Comparison of ENCODE assay signal across 8 cellular contexts in the genomic region with DNA sequence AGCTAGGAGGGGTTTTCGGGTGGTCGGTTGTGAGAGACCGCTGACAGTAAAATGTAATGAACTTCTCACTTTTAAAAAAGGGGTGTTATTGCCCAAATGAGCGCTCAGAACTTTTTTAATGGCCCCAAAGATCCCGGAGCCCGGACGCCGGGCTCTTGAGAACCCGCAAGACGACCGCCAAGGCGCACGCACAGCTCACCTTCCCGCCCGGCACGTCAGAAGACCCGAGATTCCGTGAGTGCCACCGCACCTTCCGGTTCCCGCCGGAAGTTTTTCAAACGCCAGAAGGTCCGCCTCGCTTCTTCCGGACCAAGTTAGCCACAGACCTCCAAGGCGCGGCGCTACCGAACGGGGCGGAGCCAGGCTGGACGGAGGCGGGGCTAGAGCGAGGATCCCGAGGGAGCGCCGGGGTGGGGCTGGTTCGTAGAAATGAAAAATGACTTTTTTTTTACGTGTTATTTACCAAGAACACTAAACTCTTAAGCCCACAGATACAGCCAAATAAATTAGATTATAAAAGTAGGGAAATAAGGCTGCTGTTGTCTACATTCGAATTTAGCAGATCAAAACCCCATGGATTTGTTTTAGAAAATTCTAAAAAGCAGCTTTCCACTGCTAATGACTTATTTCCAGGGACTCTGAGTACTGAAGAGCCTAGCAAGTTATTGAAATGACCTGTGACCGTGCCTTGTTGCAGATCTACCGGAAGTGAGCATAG. TPM values are rescaled to one million over a fixed set of nuclear protein-coding genes. Genes with fewer than 3 reads are reported as not detected.
DNase-seq lines count a peak whose midpoint lies in the region; TF ChIP-seq lines count a peak whose summit lies in the region.

A gene with protein sequence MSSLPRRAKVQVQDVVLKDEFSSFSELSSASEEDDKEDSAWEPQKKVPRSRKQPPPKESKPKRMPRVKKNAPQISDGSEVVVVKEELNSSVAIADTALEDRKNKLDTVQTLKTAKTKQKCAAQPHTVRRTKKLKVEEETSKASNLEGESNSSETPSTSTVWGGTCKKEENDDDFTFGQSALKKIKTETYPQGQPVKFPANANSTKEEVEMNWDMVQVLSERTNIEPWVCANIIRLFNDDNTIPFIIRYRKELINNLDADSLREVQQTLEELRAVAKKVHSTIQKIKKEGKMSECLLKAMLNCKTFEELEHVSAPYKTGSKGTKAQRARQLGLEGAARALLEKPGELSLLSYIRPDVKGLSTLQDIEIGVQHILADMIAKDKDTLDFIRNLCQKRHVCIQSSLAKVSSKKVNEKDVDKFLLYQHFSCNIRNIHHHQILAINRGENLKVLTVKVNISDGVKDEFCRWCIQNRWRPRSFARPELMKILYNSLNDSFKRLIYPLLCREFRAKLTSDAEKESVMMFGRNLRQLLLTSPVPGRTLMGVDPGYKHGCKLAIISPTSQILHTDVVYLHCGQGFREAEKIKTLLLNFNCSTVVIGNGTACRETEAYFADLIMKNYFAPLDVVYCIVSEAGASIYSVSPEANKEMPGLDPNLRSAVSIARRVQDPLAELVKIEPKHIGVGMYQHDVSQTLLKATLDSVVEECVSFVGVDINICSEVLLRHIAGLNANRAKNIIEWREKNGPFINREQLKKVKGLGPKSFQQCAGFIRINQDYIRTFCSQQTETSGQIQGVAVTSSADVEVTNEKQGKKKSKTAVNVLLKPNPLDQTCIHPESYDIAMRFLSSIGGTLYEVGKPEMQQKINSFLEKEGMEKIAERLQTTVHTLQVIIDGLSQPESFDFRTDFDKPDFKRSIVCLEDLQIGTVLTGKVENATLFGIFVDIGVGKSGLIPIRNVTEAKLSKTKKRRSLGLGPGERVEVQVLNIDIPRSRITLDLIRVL (minus strand): TSS at position 248 of the 718 bp plus-strand sequence. CDS start 5,826 bp downstream, outside the sequence.

- in situ Hi-C loops in SK-MEL-5 (cut with HindIII; ENCODE audit: low pct_unique_long_range_greater_than_20kb, low sequenced_read_pairs), result no loop called here

- H3K9me3 ChIP-seq in neuronal stem cell (replicated peaks in 1 of 2; ENCODE audit: control insufficient read depth in 2 of 2, insufficient read depth in 1 of 2, low read depth in 1 of 2, low read length in 2 of 2), result no peaks in the 10 kb centered on the region

- no peaks in the 10 kb centered on the region for H3K79me1 ChIP-seq in neuronal stem cell (ENCODE audit: low read depth, low read length)

- peak; percentile 75 for DNase-seq in GF-D8 (lab: John Stamatoyannopoulos, UW)
- DNase-seq in HEK293T (ENCODE audit: extremely low spot score), result peak; percentile 92
- DNase-seq in MV-4-11 (lab: John Stamatoyannopoulos, UW), result peak; percentile 93
- peak; percentile 98 for DNase-seq in SK-MEL-5 (ENCODE audit: low read depth, low spot score)
- peak; percentile 90 for DNase-seq in activated naive CD4-positive, alpha-beta T cell treated with Interleukin-2 at 50 U/mL for 16 hours
- DNase-seq in foreskin melanocyte, result peak; percentile 93
- DNase-seq in neuronal stem cell (ENCODE audit: low spot score), result peak; percentile 83

- no peaks in the 10 kb centered on the region for H3K27me3 ChIP-seq in neuronal stem cell (ENCODE audit: control insufficient read depth in 3 of 3, insufficient read depth in 3 of 3, low read depth in 1 of 3, low read length in 3 of 3)

- no peak within 1 kb of the TSS for H2AK5ac ChIP-seq in neuronal stem cell (ENCODE audit: low read depth, low read length)

- H2BK12ac ChIP-seq in neuronal stem cell (ENCODE audit: low read length), result no peak within 1 kb of the TSS

- no peak within 1 kb of the TSS for H2BK5ac ChIP-seq in neuronal stem cell (ENCODE audit: low read length)

- H3K4me1 ChIP-seq in neuronal stem cell (ENCODE audit: control insufficient read depth in 2 of 2, insufficient read depth in 1 of 2, low read depth in 1 of 2, low read length in 2 of 2), result peaks cover 0 to 3% of the 10 kb centered on the region in 2 donors

- H2BK15ac ChIP-seq in neuronal stem cell (ENCODE audit: low read length), result no peak within 1 kb of the TSS

- H3K23ac ChIP-seq in neuronal stem cell (ENCODE audit: low read depth, low read length, poor library complexity), result no peak within 1 kb of the TSS

- H3K27ac ChIP-seq in neuronal stem cell (replicated peaks; ENCODE audit: low read length), result peak within 1 kb of the TSS; percentile 39

- peak within 1 kb of the TSS; percentile 74 to 86 for H3K4me3 ChIP-seq in neuronal stem cell (ENCODE audit: low read length in 2 of 2)

- CTCF ChIA-PET in HEK293T (lab: Yijun Ruan, JAX), result interaction anchor here (0.5 to 0.6 kb wide), 2 partner anchors 161 to 1679 kb away, joined by 3 to 4 read pairs; no protein-coding TSS in a partner anchor

- POLR2A ChIA-PET in HEK293T (lab: Yijun Ruan, JAX), result interaction anchor here (0.6 to 1.6 kb wide), 7 partner anchors 10 to 441 kb away, joined by 3 to 8 read pairs (median 3); no protein-coding TSS in a partner anchor

- H2AFZ ChIP-seq in neuronal stem cell (ENCODE audit: low read length), result peak within 1 kb of the TSS; percentile 87

- no peak within 1 kb of the TSS for H4K8ac ChIP-seq in neuronal stem cell (ENCODE audit: low read depth, low read length)

- no peak for TF ChIP-seq CTCF in subcutaneous adipose tissue (IDR thresholded peaks at IDR 0.05; ENCODE audit: low read depth)

- no peak within 1 kb of the TSS for H2BK120ac ChIP-seq in neuronal stem cell (ENCODE audit: low read depth, low read length)

- WGBS in neuronal stem cell (ENCODE audit: extremely low coverage in 2 of 2, insufficient read length in 2 of 2, insufficient replicate concordance in 1 of 2), 2 donors, result no CpG with 5 or more reads among the region's 43 CpGs

- H3K36me3 ChIP-seq in neuronal stem cell (replicated peaks in 1 of 2; ENCODE audit: control insufficient read depth in 2 of 2, insufficient read depth in 2 of 2, low read length in 2 of 2), result no peaks in the 10 kb centered on the region

- no peak within 1 kb of the TSS for H3K18ac ChIP-seq in neuronal stem cell (ENCODE audit: low read length)

- no peak within 1 kb of the TSS for H4K91ac ChIP-seq in neuronal stem cell (ENCODE audit: low read depth, low read length, poor library complexity)

- H3K14ac ChIP-seq in neuronal stem cell (ENCODE audit: low read length), result no peak within 1 kb of the TSS

- no peak within 1 kb of the TSS for H3K4ac ChIP-seq in neuronal stem cell (ENCODE audit: low read length)

- H3K4me2 ChIP-seq in neuronal stem cell (ENCODE audit: insufficient read depth, low read length, poor library complexity, severe bottlenecking), result peak within 1 kb of the TSS; percentile 42

- no peak within 1 kb of the TSS for H3K9ac ChIP-seq in neuronal stem cell (ENCODE audit: low read depth, low read length, poor library complexity)

TF ChIP-seq in HEK293T, 16 proteins besides CTCF, POLR2A, EP300 and RAD21:
- TF ChIP-seq, protein P1, sequence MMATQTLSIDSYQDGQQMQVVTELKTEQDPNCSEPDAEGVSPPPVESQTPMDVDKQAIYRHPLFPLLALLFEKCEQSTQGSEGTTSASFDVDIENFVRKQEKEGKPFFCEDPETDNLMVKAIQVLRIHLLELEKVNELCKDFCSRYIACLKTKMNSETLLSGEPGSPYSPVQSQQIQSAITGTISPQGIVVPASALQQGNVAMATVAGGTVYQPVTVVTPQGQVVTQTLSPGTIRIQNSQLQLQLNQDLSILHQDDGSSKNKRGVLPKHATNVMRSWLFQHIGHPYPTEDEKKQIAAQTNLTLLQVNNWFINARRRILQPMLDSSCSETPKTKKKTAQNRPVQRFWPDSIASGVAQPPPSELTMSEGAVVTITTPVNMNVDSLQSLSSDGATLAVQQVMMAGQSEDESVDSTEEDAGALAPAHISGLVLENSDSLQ (IDR thresholded peaks at IDR 0.05), result peak; percentile 64
- TF ChIP-seq SP1 (IDR thresholded peaks at IDR 0.05) (no peak), ELF4 (IDR thresholded peaks at IDR 0.05) (no peak), CTBP1 (IDR thresholded peaks at IDR 0.05; ENCODE audit: borderline replicate concordance) (no peak), ZNF384 (IDR thresholded peaks at IDR 0.05) (peak; percentile 35; the same call in 1 of the 2 replicates), L3MBTL2 (conservative IDR thresholded peaks at IDR 0.05) (peak; percentile 80), SUZ12 (IDR thresholded peaks at IDR 0.05) (no peak), NFRKB (IDR thresholded peaks at IDR 0.05) (no peak)

RNA-seq across cellular contexts. Expression of the gene that starts here (rescaled TPM):
- 23.2 and 31.2 TPM in 2 replicates for total RNA-seq in SK-MEL-5 (2014; rRNA removed; shearing (Covaris generic))
- polyA plus RNA-seq in SK-MEL-5 (2015; cell fraction: cytosol; rRNA removed), result 10.0 and 12.9 TPM in 2 replicates
- polyA plus RNA-seq in SK-MEL-5 (2015; cell fraction: nucleus; rRNA removed), result 6.8 and 7.4 TPM in 2 replicates
- 12.1 TPM for polyA plus RNA-seq in neuronal stem cell (2013, experiment 1 of 2)
- polyA plus RNA-seq in neuronal stem cell (2013, experiment 2 of 2), result 11.7 TPM
- total RNA-seq in subcutaneous adipose tissue, result 10 to 100 TPM; 20.3 to 28.0 (median 23.5) TPM

Comparison
In these comparisons a context has a peak if more than half of its experiments do, and no peak if none do; other contexts are left out.
1. Peak in every context shown above with its lines: DNase-seq, H3K4me3 ChIP-seq and H3K27ac ChIP-seq.